2 cellular contexts compared by ENCODE assay signal in genomic region chr2:193352665-193353242, GRCh38.
TF ChIP-seq lines count a peak whose summit lies in the region.
"Not testable (repeated sequence)": the region's sequence is repeated elsewhere in the genome, so short reads cannot be mapped to it uniquely, and the experiment has no call there.

No MANE protein-coding gene starts in this region.

TF ChIP-seq in K562, 482 proteins besides CTCF, POLR2A, EP300 and RAD21:
- TF ChIP-seq TFE3 (CRISPR knock-in tag; IDR thresholded peaks at IDR 0.05), result peak; percentile 18; the same call in 1 of the 2 replicates

TF ChIP-seq in HepG2, 621 proteins besides CTCF, POLR2A, EP300 and RAD21 (continued from another document):
- TF ChIP-seq AHDC1 (CRISPR knock-in tag; IDR thresholded peaks at IDR 0.05; ENCODE audit: borderline replicate concordance) (peak; percentile 52; the same call in 1 of the 2 replicates), POGZ (CRISPR knock-in tag; IDR thresholded peaks at IDR 0.05) (0 out of 2 replicates have a peak, but pooled peaks have one; percentile 40), ZNF460 (CRISPR knock-in tag; IDR thresholded peaks at IDR 0.05; ENCODE audit: borderline replicate concordance) (peak; percentile 84; the same call in 1 of the 2 replicates), NR2F1 (CRISPR knock-in tag; IDR thresholded peaks at IDR 0.05) (peak; percentile 16 to 51; a peak in 1 of 4 replicates), GATAD2A (CRISPR knock-in tag; IDR thresholded peaks at IDR 0.05) (0 out of 2 replicates have a peak, but pooled peaks have one; percentile 22), ZNF441 (CRISPR knock-in tag; IDR thresholded peaks at IDR 0.05; ENCODE audit: borderline replicate concordance) (peak; percentile 90), RXRB (CRISPR knock-in tag; IDR thresholded peaks at IDR 0.05; ENCODE audit: borderline replicate concordance) (0 out of 2 replicates have a peak, but pooled peaks have one; percentile 8), NR2F6 (CRISPR knock-in tag; IDR thresholded peaks at IDR 0.05) (0 out of 2 replicates have a peak, but pooled peaks have one; percentile 27), RARA (CRISPR knock-in tag; IDR thresholded peaks at IDR 0.05) (peak; percentile 77), ZBTB33 (CRISPR knock-in tag; IDR thresholded peaks at IDR 0.05) (peak; percentile 92), ZNF770 (CRISPR knock-in tag; IDR thresholded peaks at IDR 0.05) (peak; percentile 92)
- not testable (repeated sequence) for TF ChIP-seq NR2F6 (IDR thresholded peaks at IDR 0.05)
